1 cellular context compared by ENCODE assay signal in the genomic region with DNA sequence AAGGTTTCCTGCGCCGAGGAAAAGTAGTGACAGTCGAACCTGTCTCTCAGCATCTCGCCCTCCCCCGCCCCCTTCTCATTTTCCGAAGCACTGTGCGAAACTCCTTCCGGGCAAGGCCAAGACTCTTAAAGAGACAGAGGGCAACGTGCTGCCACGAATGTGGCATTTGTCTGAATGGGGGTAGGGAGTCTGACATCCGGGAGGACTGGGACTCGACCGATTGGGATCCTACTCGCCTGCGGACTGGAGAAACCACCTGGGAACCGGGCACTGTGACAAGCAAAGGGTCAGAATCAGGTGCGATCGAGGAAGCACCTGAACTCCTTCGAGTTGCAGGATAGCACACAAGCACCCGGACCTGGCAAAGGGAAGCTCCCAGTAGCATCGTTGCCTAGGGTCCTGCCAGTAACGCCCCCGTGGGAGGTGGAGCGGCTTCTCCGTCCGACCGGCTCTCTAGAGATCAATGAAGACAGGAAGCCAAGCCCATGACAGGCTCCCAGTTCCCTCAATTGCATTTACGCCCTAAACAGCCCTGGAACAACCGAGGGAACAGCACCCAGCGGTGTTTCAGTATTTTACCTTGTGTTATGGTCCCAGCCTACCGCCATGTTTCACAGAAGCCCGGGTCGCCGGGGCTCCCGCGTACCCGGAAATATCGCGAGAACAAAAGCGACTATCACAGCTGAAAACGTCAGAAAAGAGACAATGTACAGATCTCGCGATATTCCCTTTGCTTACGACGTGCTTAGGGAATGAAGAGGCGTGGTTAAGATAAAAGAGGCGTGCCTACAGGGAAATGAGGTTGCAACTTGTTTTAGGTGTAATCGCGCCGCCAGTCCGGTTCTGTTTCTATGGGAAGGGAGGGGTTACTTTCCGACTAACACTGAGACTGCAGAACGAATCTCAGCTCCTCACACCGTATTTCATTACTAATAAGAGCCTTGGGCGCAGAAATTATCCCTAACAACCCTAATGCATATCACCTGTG.
TF ChIP-seq lines count a peak whose summit lies in the region.

A gene with protein sequence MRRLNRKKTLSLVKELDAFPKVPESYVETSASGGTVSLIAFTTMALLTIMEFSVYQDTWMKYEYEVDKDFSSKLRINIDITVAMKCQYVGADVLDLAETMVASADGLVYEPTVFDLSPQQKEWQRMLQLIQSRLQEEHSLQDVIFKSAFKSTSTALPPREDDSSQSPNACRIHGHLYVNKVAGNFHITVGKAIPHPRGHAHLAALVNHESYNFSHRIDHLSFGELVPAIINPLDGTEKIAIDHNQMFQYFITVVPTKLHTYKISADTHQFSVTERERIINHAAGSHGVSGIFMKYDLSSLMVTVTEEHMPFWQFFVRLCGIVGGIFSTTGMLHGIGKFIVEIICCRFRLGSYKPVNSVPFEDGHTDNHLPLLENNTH (minus strand): TSS at position 637 of the 988 bp plus-strand sequence. CDS start 9,539 bp downstream, outside the sequence.

TF ChIP-seq in HepG2, 621 proteins besides CTCF, POLR2A, EP300 and RAD21 (continued from another document and continues in another):
- TF ChIP-seq SPEN (CRISPR knock-in tag; IDR thresholded peaks at IDR 0.05; ENCODE audit: low read depth) (peak; percentile 59; the same call in 1 of the 2 replicates), ZNF724P (CRISPR knock-in tag; IDR thresholded peaks at IDR 0.05; ENCODE audit: borderline replicate concordance) (peak; percentile 67; the same call in 1 of the 2 replicates), ZNF530 (CRISPR knock-in tag; IDR thresholded peaks at IDR 0.05; ENCODE audit: low read depth) (no peak), ATF1 (CRISPR knock-in tag; IDR thresholded peaks at IDR 0.05) (peak; percentile 95), SP4 (CRISPR knock-in tag; IDR thresholded peaks at IDR 0.05) (no peak; the same call in 1 of the 2 replicates), GATAD2A (CRISPR knock-in tag; IDR thresholded peaks at IDR 0.05) (0 out of 2 replicates have a peak, but pooled peaks have one; percentile 14), SMC3 (IDR thresholded peaks at IDR 0.05; ENCODE audit: low read length) (no peak), NFYB (CRISPR knock-in tag; IDR thresholded peaks at IDR 0.05) (peak; percentile 71), STAT5B (CRISPR knock-in tag; IDR thresholded peaks at IDR 0.05) (no peak), TCF7 (IDR thresholded peaks at IDR 0.05; ENCODE audit: low read depth) (no peak), SAFB2 (CRISPR knock-in tag; IDR thresholded peaks at IDR 0.05; ENCODE audit: borderline replicate concordance, low read depth) (peak; percentile 60; the same call in 1 of the 2 replicates), SP1 (IDR thresholded peaks at IDR 0.05) (peak; percentile 89), SP1 (CRISPR knock-in tag; IDR thresholded peaks at IDR 0.05) (peak; percentile 59), CREM (IDR thresholded peaks at IDR 0.05) (peak; percentile 92), CREM (CRISPR knock-in tag; IDR thresholded peaks at IDR 0.05) (no peak), ZNF317 (CRISPR knock-in tag; IDR thresholded peaks at IDR 0.05) (0 out of 2 replicates have a peak, but pooled peaks have one; percentile 37), ZNF660 (CRISPR knock-in tag; IDR thresholded peaks at IDR 0.05; ENCODE audit: borderline replicate concordance, low read depth) (no peak), PPARG (CRISPR knock-in tag; conservative IDR thresholded peaks at IDR 0.05) (no peak; the same call in 1 of the 2 replicates), YEATS4 (CRISPR knock-in tag; IDR thresholded peaks at IDR 0.05; ENCODE audit: borderline replicate concordance) (0 out of 2 replicates have a peak, but pooled peaks have one; percentile 40), PHF21A (CRISPR knock-in tag; IDR thresholded peaks at IDR 0.05) (peak; percentile 45; the same call in 1 of the 2 replicates), ARNTL (CRISPR knock-in tag; IDR thresholded peaks at IDR 0.05) (0 out of 2 replicates have a peak, but pooled peaks have one; percentile 29)
- TF ChIP-seq, protein P1, sequence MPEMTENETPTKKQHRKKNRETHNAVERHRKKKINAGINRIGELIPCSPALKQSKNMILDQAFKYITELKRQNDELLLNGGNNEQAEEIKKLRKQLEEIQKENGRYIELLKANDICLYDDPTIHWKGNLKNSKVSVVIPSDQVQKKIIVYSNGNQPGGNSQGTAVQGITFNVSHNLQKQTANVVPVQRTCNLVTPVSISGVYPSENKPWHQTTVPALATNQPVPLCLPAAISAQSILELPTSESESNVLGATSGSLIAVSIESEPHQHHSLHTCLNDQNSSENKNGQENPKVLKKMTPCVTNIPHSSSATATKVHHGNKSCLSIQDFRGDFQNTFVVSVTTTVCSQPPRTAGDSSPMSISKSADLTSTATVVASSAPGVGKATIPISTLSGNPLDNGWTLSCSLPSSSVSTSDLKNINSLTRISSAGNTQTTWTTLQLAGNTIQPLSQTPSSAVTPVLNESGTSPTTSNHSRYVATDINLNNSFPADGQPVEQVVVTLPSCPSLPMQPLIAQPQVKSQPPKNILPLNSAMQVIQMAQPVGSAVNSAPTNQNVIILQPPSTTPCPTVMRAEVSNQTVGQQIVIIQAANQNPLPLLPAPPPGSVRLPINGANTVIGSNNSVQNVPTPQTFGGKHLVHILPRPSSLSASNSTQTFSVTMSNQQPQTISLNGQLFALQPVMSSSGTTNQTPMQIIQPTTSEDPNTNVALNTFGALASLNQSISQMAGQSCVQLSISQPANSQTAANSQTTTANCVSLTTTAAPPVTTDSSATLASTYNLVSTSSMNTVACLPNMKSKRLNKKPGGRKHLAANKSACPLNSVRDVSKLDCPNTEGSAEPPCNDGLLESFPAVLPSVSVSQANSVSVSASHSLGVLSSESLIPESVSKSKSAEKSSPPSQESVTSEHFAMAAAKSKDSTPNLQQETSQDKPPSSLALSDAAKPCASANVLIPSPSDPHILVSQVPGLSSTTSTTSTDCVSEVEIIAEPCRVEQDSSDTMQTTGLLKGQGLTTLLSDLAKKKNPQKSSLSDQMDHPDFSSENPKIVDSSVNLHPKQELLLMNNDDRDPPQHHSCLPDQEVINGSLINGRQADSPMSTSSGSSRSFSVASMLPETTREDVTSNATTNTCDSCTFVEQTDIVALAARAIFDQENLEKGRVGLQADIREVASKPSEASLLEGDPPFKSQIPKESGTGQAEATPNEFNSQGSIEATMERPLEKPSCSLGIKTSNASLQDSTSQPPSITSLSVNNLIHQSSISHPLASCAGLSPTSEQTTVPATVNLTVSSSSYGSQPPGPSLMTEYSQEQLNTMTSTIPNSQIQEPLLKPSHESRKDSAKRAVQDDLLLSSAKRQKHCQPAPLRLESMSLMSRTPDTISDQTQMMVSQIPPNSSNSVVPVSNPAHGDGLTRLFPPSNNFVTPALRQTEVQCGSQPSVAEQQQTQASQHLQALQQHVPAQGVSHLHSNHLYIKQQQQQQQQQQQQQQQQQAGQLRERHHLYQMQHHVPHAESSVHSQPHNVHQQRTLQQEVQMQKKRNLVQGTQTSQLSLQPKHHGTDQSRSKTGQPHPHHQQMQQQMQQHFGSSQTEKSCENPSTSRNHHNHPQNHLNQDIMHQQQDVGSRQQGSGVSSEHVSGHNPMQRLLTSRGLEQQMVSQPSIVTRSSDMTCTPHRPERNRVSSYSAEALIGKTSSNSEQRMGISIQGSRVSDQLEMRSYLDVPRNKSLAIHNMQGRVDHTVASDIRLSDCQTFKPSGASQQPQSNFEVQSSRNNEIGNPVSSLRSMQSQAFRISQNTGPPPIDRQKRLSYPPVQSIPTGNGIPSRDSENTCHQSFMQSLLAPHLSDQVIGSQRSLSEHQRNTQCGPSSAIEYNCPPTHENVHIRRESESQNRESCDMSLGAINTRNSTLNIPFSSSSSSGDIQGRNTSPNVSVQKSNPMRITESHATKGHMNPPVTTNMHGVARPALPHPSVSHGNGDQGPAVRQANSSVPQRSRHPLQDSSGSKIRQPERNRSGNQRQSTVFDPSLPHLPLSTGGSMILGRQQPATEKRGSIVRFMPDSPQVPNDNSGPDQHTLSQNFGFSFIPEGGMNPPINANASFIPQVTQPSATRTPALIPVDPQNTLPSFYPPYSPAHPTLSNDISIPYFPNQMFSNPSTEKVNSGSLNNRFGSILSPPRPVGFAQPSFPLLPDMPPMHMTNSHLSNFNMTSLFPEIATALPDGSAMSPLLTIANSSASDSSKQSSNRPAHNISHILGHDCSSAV (CRISPR knock-in tag; IDR thresholded peaks at IDR 0.05; ENCODE audit: borderline replicate concordance): no peak
- TF ChIP-seq, protein P2, sequence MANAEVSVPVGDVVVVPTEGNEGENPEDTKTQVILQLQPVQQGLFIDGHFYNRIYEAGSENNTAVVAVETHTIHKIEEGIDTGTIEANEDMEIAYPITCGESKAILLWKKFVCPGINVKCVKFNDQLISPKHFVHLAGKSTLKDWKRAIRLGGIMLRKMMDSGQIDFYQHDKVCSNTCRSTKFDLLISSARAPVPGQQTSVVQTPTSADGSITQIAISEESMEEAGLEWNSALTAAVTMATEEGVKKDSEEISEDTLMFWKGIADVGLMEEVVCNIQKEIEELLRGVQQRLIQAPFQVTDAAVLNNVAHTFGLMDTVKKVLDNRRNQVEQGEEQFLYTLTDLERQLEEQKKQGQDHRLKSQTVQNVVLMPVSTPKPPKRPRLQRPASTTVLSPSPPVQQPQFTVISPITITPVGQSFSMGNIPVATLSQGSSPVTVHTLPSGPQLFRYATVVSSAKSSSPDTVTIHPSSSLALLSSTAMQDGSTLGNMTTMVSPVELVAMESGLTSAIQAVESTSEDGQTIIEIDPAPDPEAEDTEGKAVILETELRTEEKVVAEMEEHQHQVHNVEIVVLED (CRISPR knock-in tag; IDR thresholded peaks at IDR 0.05; ENCODE audit: borderline replicate concordance): peak; percentile 47; the same call in 1 of the 2 replicates
- TF ChIP-seq, protein P3, sequence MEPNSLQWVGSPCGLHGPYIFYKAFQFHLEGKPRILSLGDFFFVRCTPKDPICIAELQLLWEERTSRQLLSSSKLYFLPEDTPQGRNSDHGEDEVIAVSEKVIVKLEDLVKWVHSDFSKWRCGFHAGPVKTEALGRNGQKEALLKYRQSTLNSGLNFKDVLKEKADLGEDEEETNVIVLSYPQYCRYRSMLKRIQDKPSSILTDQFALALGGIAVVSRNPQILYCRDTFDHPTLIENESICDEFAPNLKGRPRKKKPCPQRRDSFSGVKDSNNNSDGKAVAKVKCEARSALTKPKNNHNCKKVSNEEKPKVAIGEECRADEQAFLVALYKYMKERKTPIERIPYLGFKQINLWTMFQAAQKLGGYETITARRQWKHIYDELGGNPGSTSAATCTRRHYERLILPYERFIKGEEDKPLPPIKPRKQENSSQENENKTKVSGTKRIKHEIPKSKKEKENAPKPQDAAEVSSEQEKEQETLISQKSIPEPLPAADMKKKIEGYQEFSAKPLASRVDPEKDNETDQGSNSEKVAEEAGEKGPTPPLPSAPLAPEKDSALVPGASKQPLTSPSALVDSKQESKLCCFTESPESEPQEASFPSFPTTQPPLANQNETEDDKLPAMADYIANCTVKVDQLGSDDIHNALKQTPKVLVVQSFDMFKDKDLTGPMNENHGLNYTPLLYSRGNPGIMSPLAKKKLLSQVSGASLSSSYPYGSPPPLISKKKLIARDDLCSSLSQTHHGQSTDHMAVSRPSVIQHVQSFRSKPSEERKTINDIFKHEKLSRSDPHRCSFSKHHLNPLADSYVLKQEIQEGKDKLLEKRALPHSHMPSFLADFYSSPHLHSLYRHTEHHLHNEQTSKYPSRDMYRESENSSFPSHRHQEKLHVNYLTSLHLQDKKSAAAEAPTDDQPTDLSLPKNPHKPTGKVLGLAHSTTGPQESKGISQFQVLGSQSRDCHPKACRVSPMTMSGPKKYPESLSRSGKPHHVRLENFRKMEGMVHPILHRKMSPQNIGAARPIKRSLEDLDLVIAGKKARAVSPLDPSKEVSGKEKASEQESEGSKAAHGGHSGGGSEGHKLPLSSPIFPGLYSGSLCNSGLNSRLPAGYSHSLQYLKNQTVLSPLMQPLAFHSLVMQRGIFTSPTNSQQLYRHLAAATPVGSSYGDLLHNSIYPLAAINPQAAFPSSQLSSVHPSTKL (CRISPR knock-in tag; IDR thresholded peaks at IDR 0.05): peak; percentile 57; the same call in 1 of the 2 replicates
- TF ChIP-seq, protein P4, sequence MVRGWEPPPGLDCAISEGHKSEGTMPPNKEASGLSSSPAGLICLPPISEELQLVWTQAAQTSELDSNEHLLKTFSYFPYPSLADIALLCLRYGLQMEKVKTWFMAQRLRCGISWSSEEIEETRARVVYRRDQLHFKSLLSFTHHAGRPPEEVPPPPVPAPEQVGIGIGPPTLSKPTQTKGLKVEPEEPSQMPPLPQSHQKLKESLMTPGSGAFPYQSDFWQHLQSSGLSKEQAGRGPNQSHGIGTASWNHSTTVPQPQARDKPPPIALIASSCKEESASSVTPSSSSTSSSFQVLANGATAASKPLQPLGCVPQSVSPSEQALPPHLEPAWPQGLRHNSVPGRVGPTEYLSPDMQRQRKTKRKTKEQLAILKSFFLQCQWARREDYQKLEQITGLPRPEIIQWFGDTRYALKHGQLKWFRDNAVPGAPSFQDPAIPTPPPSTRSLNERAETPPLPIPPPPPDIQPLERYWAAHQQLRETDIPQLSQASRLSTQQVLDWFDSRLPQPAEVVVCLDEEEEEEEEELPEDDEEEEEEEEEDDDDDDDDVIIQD (CRISPR knock-in tag; IDR thresholded peaks at IDR 0.05; ENCODE audit: low read depth): peak; percentile 90; the same call in 1 of the 2 replicates
- TF ChIP-seq, protein P5, sequence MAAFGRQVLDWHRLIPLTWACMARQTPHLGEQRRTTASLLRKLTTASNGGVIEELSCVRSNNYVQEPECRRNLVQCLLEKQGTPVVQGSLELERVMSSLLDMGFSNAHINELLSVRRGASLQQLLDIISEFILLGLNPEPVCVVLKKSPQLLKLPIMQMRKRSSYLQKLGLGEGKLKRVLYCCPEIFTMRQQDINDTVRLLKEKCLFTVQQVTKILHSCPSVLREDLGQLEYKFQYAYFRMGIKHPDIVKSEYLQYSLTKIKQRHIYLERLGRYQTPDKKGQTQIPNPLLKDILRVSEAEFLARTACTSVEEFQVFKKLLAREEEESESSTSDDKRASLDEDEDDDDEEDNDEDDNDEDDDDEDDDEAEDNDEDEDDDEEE (CRISPR knock-in tag; IDR thresholded peaks at IDR 0.05): 0 out of 2 replicates have a peak, but pooled peaks have one; percentile 29
- TF ChIP-seq, protein P6, sequence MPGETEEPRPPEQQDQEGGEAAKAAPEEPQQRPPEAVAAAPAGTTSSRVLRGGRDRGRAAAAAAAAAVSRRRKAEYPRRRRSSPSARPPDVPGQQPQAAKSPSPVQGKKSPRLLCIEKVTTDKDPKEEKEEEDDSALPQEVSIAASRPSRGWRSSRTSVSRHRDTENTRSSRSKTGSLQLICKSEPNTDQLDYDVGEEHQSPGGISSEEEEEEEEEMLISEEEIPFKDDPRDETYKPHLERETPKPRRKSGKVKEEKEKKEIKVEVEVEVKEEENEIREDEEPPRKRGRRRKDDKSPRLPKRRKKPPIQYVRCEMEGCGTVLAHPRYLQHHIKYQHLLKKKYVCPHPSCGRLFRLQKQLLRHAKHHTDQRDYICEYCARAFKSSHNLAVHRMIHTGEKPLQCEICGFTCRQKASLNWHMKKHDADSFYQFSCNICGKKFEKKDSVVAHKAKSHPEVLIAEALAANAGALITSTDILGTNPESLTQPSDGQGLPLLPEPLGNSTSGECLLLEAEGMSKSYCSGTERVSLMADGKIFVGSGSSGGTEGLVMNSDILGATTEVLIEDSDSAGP (CRISPR knock-in tag; IDR thresholded peaks at IDR 0.05; ENCODE audit: borderline replicate concordance): peak; percentile 99
- TF ChIP-seq, protein P7, sequence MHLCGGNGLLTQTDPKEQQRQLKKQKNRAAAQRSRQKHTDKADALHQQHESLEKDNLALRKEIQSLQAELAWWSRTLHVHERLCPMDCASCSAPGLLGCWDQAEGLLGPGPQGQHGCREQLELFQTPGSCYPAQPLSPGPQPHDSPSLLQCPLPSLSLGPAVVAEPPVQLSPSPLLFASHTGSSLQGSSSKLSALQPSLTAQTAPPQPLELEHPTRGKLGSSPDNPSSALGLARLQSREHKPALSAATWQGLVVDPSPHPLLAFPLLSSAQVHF (CRISPR knock-in tag; IDR thresholded peaks at IDR 0.05): no peak
